20 cellular contexts compared by ENCODE assay signal in the genomic region with DNA sequence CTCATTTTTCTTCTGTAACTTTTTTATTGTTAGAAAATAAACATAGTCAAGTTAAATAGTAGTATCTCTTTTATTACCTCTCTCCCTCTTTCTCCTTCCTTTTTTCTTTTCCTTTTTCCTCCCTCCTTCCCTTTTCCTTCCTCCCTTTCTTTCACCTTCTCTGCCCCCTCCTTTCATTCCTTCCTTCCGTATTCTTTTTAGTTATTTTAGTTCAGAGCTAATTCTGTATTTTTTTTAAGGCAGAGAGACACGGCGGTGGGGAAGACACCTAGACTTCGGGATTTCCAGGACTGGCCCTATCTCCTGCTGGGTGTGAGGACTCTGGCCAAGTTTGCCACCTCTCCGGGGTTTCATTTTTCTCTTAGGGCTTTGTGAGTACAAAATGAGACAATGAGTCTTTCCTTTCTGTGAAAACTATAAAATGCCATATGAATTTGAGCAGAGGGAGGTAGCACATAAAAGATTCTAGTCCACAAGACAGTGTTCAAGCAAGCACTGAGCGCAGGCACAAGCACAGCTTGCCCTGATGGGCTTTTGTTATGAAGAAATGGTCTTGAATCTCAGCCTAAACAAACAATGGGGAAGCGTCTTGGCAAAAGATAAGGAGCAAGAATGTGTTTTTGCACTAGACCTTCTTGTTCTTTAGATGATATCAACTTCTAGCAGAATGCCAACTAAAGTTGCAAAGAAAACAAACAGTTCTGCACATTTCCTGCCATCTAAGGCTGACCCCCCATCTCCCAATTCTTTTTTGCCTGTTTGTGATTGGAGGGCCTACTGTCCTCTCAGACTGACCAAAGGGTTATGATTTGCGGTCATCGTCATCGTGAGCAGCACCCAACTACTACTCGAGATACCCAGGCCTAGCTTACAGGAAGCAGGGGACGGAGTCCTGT.
DNase-seq lines count a peak whose midpoint lies in the region; ATAC-seq and TF ChIP-seq lines count a peak whose summit lies in the region.
"Had no signal": no experiment of that assay in that cellular context is flagged by ENCODE, and none has a peak within 500 bp of the region (broad histone marks: within the 10 kb centered on the region; RNA-seq: fewer than 3 reads in every experiment).

No MANE protein-coding gene starts in this region.

- H3K4me3 Mint-ChIP-seq in activated CD4-positive, alpha-beta T cell treated with anti-CD3 and anti-CD28 coated beads for 36 hours = no peak overlapping the region
- H3K4me3 Mint-ChIP-seq: stimulated activated memory B cell treated with anti-CD40 and anti-IgM and Interleukin-4, amounts not matched to agents 10 μg/mL and 1 μg/mL and 100 μg/mL, for 72 hours; type B pancreatic cell; WTC11 had no signal

- H3K4me3 ChIP-seq in mammary epithelial cell (replicated peaks in 1 of 3; ENCODE audit: insufficient read depth in 1 of 3, low read depth in 2 of 3, low read length in 3 of 3) = no peak overlapping the region
- H3K4me3 ChIP-seq in stomach = no peak overlapping the region

- no peak overlapping the region for H3K27ac ChIP-seq in mammary epithelial cell (ENCODE audit: insufficient read depth, low read depth, low read length)
- no peak overlapping the region for H3K27ac ChIP-seq in stomach
- H3K27ac ChIP-seq: HL-60, KMS-11 had no signal

- no TSS peak for BruUV-seq in mammary epithelial cell (replicated peaks; lab: Mats Ljungman, UMichigan)

- intact Hi-C loops in mammary epithelial cell (cut with micrococcal nuclease) (no loop called here), left ventricle myocardium superior (cut with micrococcal nuclease) (no loop called here), stomach (cut with DNase I; ENCODE audit: low total_unique reads) (no loop called here)
- intact Hi-C loops in activated CD4-positive, alpha-beta T cell treated with anti-CD3 and anti-CD28 coated beads for 36 hours (cut with DNase I, micrococcal nuclease) = no loop called here

- no peak overlapping the region for H3K9ac ChIP-seq in mammary epithelial cell (ENCODE audit: insufficient read depth, low read length)
- H3K9ac ChIP-seq: KMS-11 had no signal

- POLR2A ChIA-PET in activated CD4-positive, alpha-beta T cell treated with anti-CD3 and anti-CD28 coated beads for 36 hours (lab: Charles Lee) = no interaction called here

- no peaks in the 10 kb centered on the region for H3K9me3 Mint-ChIP-seq in activated CD4-positive, alpha-beta T cell treated with anti-CD3 and anti-CD28 coated beads for 36 hours (ENCODE audit: low read depth)
- H3K9me3 Mint-ChIP-seq: stimulated activated memory B cell treated with anti-CD40 and anti-IgM and Interleukin-4, amounts not matched to agents 10 μg/mL and 1 μg/mL and 100 μg/mL, for 72 hours; type B pancreatic cell; WTC11 had no signal

- 66% methylated on average over 12 of the region's 12 CpGs for WGBS in mammary epithelial cell (ENCODE audit: low coverage, missing lambda C conversion rate)
- WGBS in stomach, 5 donors = 53 to 69% (median 62%) methylated on average over 12 of the region's 12 CpGs

- H3K9me3 ChIP-seq in mammary epithelial cell (replicated peaks; ENCODE audit: insufficient read depth, low read length) (no peaks in the 10 kb centered on the region), stomach (no peaks in the 10 kb centered on the region)

- TF ChIP-seq CTCF in mammary epithelial cell (conservative IDR thresholded peaks at IDR 0.05 in 1 of 2, IDR thresholded peaks at IDR 0.05 in 1 of 2; ENCODE audit: extremely low read depth in 1 of 2, insufficient read depth in 1 of 2, low read depth in 1 of 2, low read length in 2 of 2) (no peak), stomach (IDR thresholded peaks at IDR 0.05) (no peak)

- H3K36me3 ChIP-seq in mammary epithelial cell (ENCODE audit: insufficient read depth, low read length) (no peaks in the 10 kb centered on the region), stomach (no peaks in the 10 kb centered on the region)

- peak; percentile 79 for ATAC-seq in left ventricle myocardium superior
- ATAC-seq in activated CD4-positive, alpha-beta T cell treated with anti-CD3 and anti-CD28 coated beads for 36 hours = no peak
- ATAC-seq: Panc1; stimulated activated memory B cell treated with anti-CD40 and anti-IgM and Interleukin-4, amounts not matched to agents 10 μg/mL and 1 μg/mL and 100 μg/mL, for 72 hours; WTC11 had no signal

- no peak overlapping the region for H3K27ac Mint-ChIP-seq in activated CD4-positive, alpha-beta T cell treated with anti-CD3 and anti-CD28 coated beads for 36 hours
- H3K27ac Mint-ChIP-seq: stimulated activated memory B cell treated with anti-CD40 and anti-IgM and Interleukin-4, amounts not matched to agents 10 μg/mL and 1 μg/mL and 100 μg/mL, for 72 hours; type B pancreatic cell; WTC11 had no signal

- H3K79me2 ChIP-seq in mammary epithelial cell (ENCODE audit: insufficient read depth, low read length) = no peaks in the 10 kb centered on the region

- no peak for TF ChIP-seq POLR2A in stomach (IDR thresholded peaks at IDR 0.05)

- in situ Hi-C loops in mammary epithelial cell (cut with MboI; ENCODE audit: low sequenced_read_pairs in 2 of 2) = loop anchor here (10.0 to 25.0 kb wide), 3 partner anchors 125 to 768 kb away; no protein-coding TSS in a partner anchor

- TF ChIP-seq EP300 in stomach (IDR thresholded peaks at IDR 0.05) = no peak

- CTCF ChIA-PET in mammary epithelial cell (lab: Charles Lee; ENCODE audit: low non-redundant PET) = no interaction called here
- CTCF ChIA-PET in activated CD4-positive, alpha-beta T cell treated with anti-CD3 and anti-CD28 coated beads for 36 hours (lab: Charles Lee) = interaction anchor here (0.7 kb wide), 2 partner anchors 442 to 1061 kb away, joined by 3 to 5 read pairs; no protein-coding TSS in a partner anchor

- no peaks in the 10 kb centered on the region for H3K36me3 Mint-ChIP-seq in activated CD4-positive, alpha-beta T cell treated with anti-CD3 and anti-CD28 coated beads for 36 hours (ENCODE audit: low read depth)
- H3K36me3 Mint-ChIP-seq: type B pancreatic cell, WTC11 had no signal

- peak; percentile 24 for DNase-seq in NCI-H2196 (lab: John Stamatoyannopoulos, UW; ENCODE audit: unreplicated experiment)
- no peak for DNase-seq in NCI-H2196 treated with DMSO at 0.1 percent for 48 hours (lab: John Stamatoyannopoulos, UW; ENCODE audit: unreplicated experiment)
- DNase-seq in mammary epithelial cell = peak; percentile 10
- no peak for DNase-seq in left ventricle myocardium superior
- peak; percentile 7 for DNase-seq in smooth muscle cell of the brain vasculature (ENCODE audit: low read depth, low spot score)
- DNase-seq in stomach = no peak
- no peak for DNase-seq in OCI-M1 (lab: John Stamatoyannopoulos, UW)
- DNase-seq in activated CD4-positive, alpha-beta T cell treated with anti-CD3 and anti-CD28 coated beads for 36 hours = no peak
- DNase-seq: 8988T; activated effector memory CD4-positive, alpha-beta T cell treated with Interleukin-2 at 50 U/mL for 16 hours; C1 segment of cervical spinal cord; effector CD4-positive, alpha-beta T cell; NCI-H146; NCI-H526 had no signal

- H2AFZ ChIP-seq in mammary epithelial cell (ENCODE audit: low read depth, low read length) = peak overlapping the region; percentile 8

- no peak overlapping the region for H3K4me2 ChIP-seq in mammary epithelial cell (ENCODE audit: insufficient read depth, low read depth, low read length)
- H3K4me2 ChIP-seq: KMS-11 had no signal

- dilution Hi-C loops in mammary epithelial cell (cut with HindIII; ENCODE audit: low sequenced_read_pairs) = no loop called here

- H3K27me3 Mint-ChIP-seq in activated CD4-positive, alpha-beta T cell treated with anti-CD3 and anti-CD28 coated beads for 36 hours = no peaks in the 10 kb centered on the region

- H3K4me1 ChIP-seq in mammary epithelial cell (ENCODE audit: insufficient read depth, low read length) (peaks cover 34% of the 10 kb centered on the region), stomach (peaks cover 0 to 6% (median 0%) of the 10 kb centered on the region in 4 donors)

- no peaks in the 10 kb centered on the region for H3K4me1 Mint-ChIP-seq in activated CD4-positive, alpha-beta T cell treated with anti-CD3 and anti-CD28 coated beads for 36 hours

- H4K20me1 ChIP-seq in mammary epithelial cell (ENCODE audit: insufficient read depth, low read length) = no peaks in the 10 kb centered on the region

- H3K27me3 ChIP-seq in mammary epithelial cell (ENCODE audit: insufficient read depth, low read length) (no peaks in the 10 kb centered on the region), stomach (no peaks in the 10 kb centered on the region)

Comparison
In these comparisons a context has a peak if more than half of its experiments do, and no peak if none do; other contexts are left out.
1. DNase-seq: peak in NCI-H2196 (single experiment), mammary epithelial cell (single experiment) and smooth muscle cell of the brain vasculature (single experiment); none in NCI-H2196 treated with DMSO at 0.1 percent for 48 hours (single experiment), left ventricle myocardium superior (single experiment), stomach (single experiment), OCI-M1 (single experiment) and activated CD4-positive, alpha-beta T cell treated with anti-CD3 and anti-CD28 coated beads for 36 hours (single experiment).